25 cellular contexts compared by ENCODE assay signal in genomic region chr19:51647318-51647717, GRCh38. TPM values are rescaled to one million over a fixed set of nuclear protein-coding genes. Genes with fewer than 3 reads are reported as not detected.
"Had no signal": no experiment of that assay in that cellular context is flagged by ENCODE, and none has a peak within 500 bp of the region (broad histone marks: within the 10 kb centered on the region; RNA-seq: fewer than 3 reads in every experiment).

No MANE protein-coding gene starts in this region.

- FAIRE-seq: islet of Langerhans had no signal

- H3K9me3 Mint-ChIP-seq: effector memory CD8-positive, alpha-beta T cell; natural killer cell treated with Interleukin-12 subunit alpha and Interleukin-12 subunit beta and Interleukin-15 and Interleukin-18, amount 100 ng/mL, for 72 hours; stimulated activated naive CD8-positive, alpha-beta T cell treated with anti-CD3 and anti-CD28 coated beads, Interleukin-15, amount 100 ng/mL, for 72 hours had no signal

- DNase-seq: effector memory CD8-positive, alpha-beta T cell; gastrocnemius medialis; heart right ventricle; hypothalamus; kidney glomerular epithelial cell; psoas muscle; retina; right lobe of liver; stimulated activated CD4-positive, alpha-beta T cell treated with anti-CD3 and anti-CD28 coated beads, Interleukin-15, amount 100 ng/mL, for 24 hours; stimulated activated CD4-positive, alpha-beta T cell treated with anti-CD3 and anti-CD28 coated beads, Interleukin-1b, Interleukin-23, amount 100 ng/mL, for 48 hours; stimulated activated CD4-positive, alpha-beta T cell treated with anti-CD3 and anti-CD28 coated beads, Interleukin-4, amount 100 ng/mL, for 24 hours; stimulated activated naive B cell treated with anti-CD40 and anti-IgM and Interleukin-4, amounts not matched to agents 10 μg/mL and 1 μg/mL and 100 μg/mL, for 72 hours; stimulated activated naive CD8-positive, alpha-beta T cell treated with anti-CD3 and anti-CD28 coated beads, Interleukin-15, amount 100 ng/mL, for 72 hours; testis; upper lobe of right lung had no signal

- H3K27ac ChIP-seq: epithelial cell of prostate, esophagus muscularis mucosa, gastrocnemius medialis, neural progenitor cell, psoas muscle, right lobe of liver, tibial nerve, upper lobe of right lung, vagina had no signal

- H3K27me3 Mint-ChIP-seq: stimulated activated naive B cell treated with anti-CD40 and anti-IgM and Interleukin-4, amounts not matched to agents 10 μg/mL and 1 μg/mL and 100 μg/mL, for 72 hours had no signal

- H3K4me2 ChIP-seq: neural progenitor cell had no signal

- H3K27ac Mint-ChIP-seq: effector memory CD8-positive, alpha-beta T cell; mesothelial cell of epicardium; natural killer cell treated with Interleukin-12 subunit alpha and Interleukin-12 subunit beta and Interleukin-15 and Interleukin-18, amount 100 ng/mL, for 72 hours; neural progenitor cell; stimulated activated naive CD8-positive, alpha-beta T cell treated with anti-CD3 and anti-CD28 coated beads, Interleukin-15, amount 100 ng/mL, for 72 hours had no signal

- H2AFZ ChIP-seq: neural progenitor cell had no signal

- H3K36me3 Mint-ChIP-seq: mesothelial cell of epicardium; natural killer cell treated with Interleukin-12 subunit alpha and Interleukin-12 subunit beta and Interleukin-15 and Interleukin-18, amount 100 ng/mL, for 72 hours; neural progenitor cell had no signal

- H3K4me1 Mint-ChIP-seq: mesothelial cell of epicardium; neural progenitor cell; stimulated activated naive CD8-positive, alpha-beta T cell treated with anti-CD3 and anti-CD28 coated beads, Interleukin-15, amount 100 ng/mL, for 72 hours had no signal

- H3K36me3 ChIP-seq: esophagus muscularis mucosa, gastrocnemius medialis, neural progenitor cell, right lobe of liver, tibial nerve, upper lobe of right lung, vagina had no signal

- H3K9ac ChIP-seq: neural progenitor cell had no signal

- H3K27me3 ChIP-seq: gastrocnemius medialis, neural progenitor cell, right lobe of liver, testis, upper lobe of right lung, vagina had no signal

- H3K4me1 ChIP-seq: esophagus muscularis mucosa, gastrocnemius medialis, neural progenitor cell, psoas muscle, right lobe of liver, upper lobe of right lung, vagina had no signal

- H3K4me3 ChIP-seq: esophagus muscularis mucosa, gastrocnemius medialis, heart right ventricle, neural progenitor cell, psoas muscle, right lobe of liver, testis, tibial nerve, upper lobe of right lung, vagina had no signal

- H3K4me3 Mint-ChIP-seq: effector memory CD8-positive, alpha-beta T cell; mesothelial cell of epicardium; natural killer cell treated with Interleukin-12 subunit alpha and Interleukin-12 subunit beta and Interleukin-15 and Interleukin-18, amount 100 ng/mL, for 72 hours; neural progenitor cell; stimulated activated naive CD8-positive, alpha-beta T cell treated with anti-CD3 and anti-CD28 coated beads, Interleukin-15, amount 100 ng/mL, for 72 hours had no signal

- ATAC-seq: effector memory CD8-positive, alpha-beta T cell; gastrocnemius medialis; stimulated activated naive CD8-positive, alpha-beta T cell treated with anti-CD3 and anti-CD28 coated beads, Interleukin-15, amount 100 ng/mL, for 72 hours had no signal

- H3K9me3 ChIP-seq: esophagus muscularis mucosa, gastrocnemius medialis, heart right ventricle, psoas muscle, right lobe of liver, testis, tibial nerve, upper lobe of right lung, vagina had no signal

RNA-seq across cellular contexts. Expression of gene SIGLEC14, which starts 0.7 kb away (rescaled TPM):
- total RNA-seq: fibroblast of villous mesenchyme; mesothelial cell of epicardium; myocyte; natural killer cell treated with Interleukin-12 subunit alpha and Interleukin-12 subunit beta and Interleukin-15 and Interleukin-18, amount 100 ng/mL, for 72 hours; vagina had no signal

RNA-seq across cellular contexts. Expression of gene SIGLEC5, which starts 17.1 kb away (rescaled TPM):
- total RNA-seq: fibroblast of villous mesenchyme, mesothelial cell of epicardium, myocyte, testis had no signal
